In genomic region chr7:31688990-31689389, GRCh38 we compare ENCODE assay signal across 29 cellular contexts. TPM values are rescaled to one million over a fixed set of nuclear protein-coding genes. Genes with fewer than 3 reads are reported as not detected.
DNase-seq lines count a peak whose midpoint lies in the region; ATAC-seq, FAIRE-seq and TF ChIP-seq lines count a peak whose summit lies in the region.
"Had no signal": no experiment of that assay in that cellular context is flagged by ENCODE, and none has a peak within 500 bp of the region (broad histone marks: within the 10 kb centered on the region; RNA-seq: fewer than 3 reads in every experiment).

No MANE protein-coding gene starts in this region.

- H3K27me3 ChIP-seq in SU-DHL-6 (ENCODE audit: low read length): no peaks in the 10 kb centered on the region
- peaks cover 17% of the 10 kb centered on the region for H3K27me3 ChIP-seq in neutrophil
- H3K27me3 ChIP-seq: esophagus muscularis mucosa, heart right ventricle, spleen had no signal

- ATAC-seq in HG02852 (IDR thresholded peaks at IDR 0.05; ENCODE audit: unreplicated experiment) (peak; percentile 15), HG03139 (IDR thresholded peaks at IDR 0.05; ENCODE audit: unreplicated experiment) (no peak), HG02870 (IDR thresholded peaks at IDR 0.05; ENCODE audit: unreplicated experiment) (no peak)
- ATAC-seq: activated CD4-positive, alpha-beta T cell treated with anti-CD3 and anti-CD28 coated beads for 36 hours; foreskin keratinocyte; HCT116; heart right ventricle; right cardiac atrium had no signal

- no peak overlapping the region for H3K4me3 ChIP-seq in SU-DHL-6 (ENCODE audit: insufficient read depth, low read length, poor library complexity, severe bottlenecking)
- H3K4me3 ChIP-seq in neutrophil (ENCODE audit: low read depth in 1 of 2, low read length in 1 of 2): no peak overlapping the region
- H3K4me3 ChIP-seq: esophagus muscularis mucosa, heart right ventricle, lung, neural progenitor cell, spleen had no signal

- no peaks in the 10 kb centered on the region for H3K4me1 ChIP-seq in neutrophil (ENCODE audit: control insufficient read depth in 1 of 2, insufficient read depth in 1 of 2, low read depth in 1 of 2, low read length in 1 of 2)
- H3K4me1 ChIP-seq: esophagus muscularis mucosa, foreskin keratinocyte had no signal

- H3K27ac ChIP-seq in SU-DHL-6 (ENCODE audit: low read depth, low read length) (peak overlapping the region; percentile 18), neutrophil (peak overlapping the region; percentile 0)
- H3K27ac ChIP-seq: esophagus muscularis mucosa, foreskin keratinocyte, heart right ventricle, neural progenitor cell had no signal

- no peak for DNase-seq in GM12891 (ENCODE audit: insufficient read length, low spot score)
- DNase-seq in cerebellum (ENCODE audit: low spot score): no peak
- DNase-seq: activated CD4-positive, alpha-beta T cell treated with anti-CD3 and anti-CD28 coated beads for 36 hours; activated CD8-positive, alpha-beta memory T cell treated with anti-CD3 and anti-CD28 coated beads for 24 hours; activated effector memory CD4-positive, alpha-beta T cell treated with Interleukin-2 at 50 U/mL for 16 hours; aorta; C1 segment of cervical spinal cord; cortex of kidney; DND-41; foreskin keratinocyte; heart right ventricle; NCI-H1417 treated with DMSO at 0.1 percent for 48 hours; NCI-H2081 treated with DMSO at 0.1 percent for 48 hours; NCI-H748 treated with DMSO at 0.1 percent for 48 hours; right cardiac atrium; spleen had no signal

- no peaks in the 10 kb centered on the region for H3K9me2 ChIP-seq in SU-DHL-6 (replicated peaks; ENCODE audit: insufficient read depth, low read length)

- H2AFZ ChIP-seq in SU-DHL-6 (ENCODE audit: low read depth, low read length, severe bottlenecking): no peak overlapping the region
- H2AFZ ChIP-seq: neural progenitor cell had no signal

- H3K9ac ChIP-seq in SU-DHL-6 (ENCODE audit: low read length): no peak overlapping the region
- H3K9ac ChIP-seq: neural progenitor cell had no signal

- TF ChIP-seq POLR2A in GM12891 (IDR thresholded peaks at IDR 0.05; ENCODE audit: low read depth, low read length): peak; percentile 33; the same call in 1 of the 2 replicates

- H3K9me3 ChIP-seq in SU-DHL-6 (ENCODE audit: insufficient read depth, low read length) (no peaks in the 10 kb centered on the region), neutrophil (no peaks in the 10 kb centered on the region)
- H3K9me3 ChIP-seq: esophagus muscularis mucosa, heart right ventricle, spleen had no signal

- no peaks in the 10 kb centered on the region for H3F3A ChIP-seq in SU-DHL-6 (ENCODE audit: insufficient read depth)

- no peak for TF ChIP-seq CTCF in SU-DHL-6 (IDR thresholded peaks at IDR 0.05; ENCODE audit: insufficient read depth, low read length, poor library complexity, severe bottlenecking)
- TF ChIP-seq CTCF in neutrophil (IDR thresholded peaks at IDR 0.05): no peak

- H3K4me2 ChIP-seq in SU-DHL-6 (ENCODE audit: low read depth, low read length, poor library complexity, severe bottlenecking): peak overlapping the region; percentile 36
- H3K4me2 ChIP-seq: neural progenitor cell had no signal

- FAIRE-seq in GM12891 (lab: Jason Lieb, UNC): no peak

- H3K79me2 ChIP-seq in SU-DHL-6 (ENCODE audit: insufficient read depth, low read length): no peaks in the 10 kb centered on the region

- H3K36me3 ChIP-seq in SU-DHL-6 (ENCODE audit: low read length): no peaks in the 10 kb centered on the region
- no peaks in the 10 kb centered on the region for H3K36me3 ChIP-seq in neutrophil
- H3K36me3 ChIP-seq: esophagus muscularis mucosa, heart right ventricle, neural progenitor cell, spleen had no signal

- H4K20me1 ChIP-seq in SU-DHL-6 (ENCODE audit: low read depth, low read length): no peaks in the 10 kb centered on the region

TF ChIP-seq in GM12891, 5 proteins besides CTCF, POLR2A, EP300 and RAD21:
- TF ChIP-seq SPI1 (IDR thresholded peaks at IDR 0.05; ENCODE audit: low read depth, low read length) (no peak), POU2F2 (IDR thresholded peaks at IDR 0.05; ENCODE audit: low read depth, low read length) (no peak), PAX5 (IDR thresholded peaks at IDR 0.05; ENCODE audit: insufficient read depth, low read length, severe bottlenecking) (no peak), TAF1 (IDR thresholded peaks at IDR 0.05; ENCODE audit: low read depth, low read length) (no peak), POLR2AphosphoS5 (IDR thresholded peaks at IDR 0.05; ENCODE audit: low read depth, low read length) (no peak)
TF ChIP-seq in GM12891: peak in this region for 0.

RNA-seq across cellular contexts. Expression of gene PPP1R17, which starts 2.0 kb away (rescaled TPM):
- polyA plus RNA-seq in GM12891 (2012; ENCODE audit: low read depth, missing spikeins): not detected
- 4.4 TPM for total RNA-seq in cerebellum
- total RNA-seq: activated CD4-positive, alpha-beta T cell treated with anti-CD3 and anti-CD28 coated beads for 36 hours; aorta; cardiac septum; esophagus muscularis mucosa; foreskin keratinocyte; heart right ventricle; lung; M059J; right cardiac atrium; subcutaneous adipose tissue had no signal
- polyA plus RNA-seq: AG04450, aorta, foreskin keratinocyte, heart right ventricle, right cardiac atrium had no signal
